23 cellular contexts compared by ENCODE assay signal in genomic region chr18:23737578-23737977, GRCh38.
"Had no signal": no experiment of that assay in that cellular context is flagged by ENCODE, and none has a peak within 500 bp of the region (broad histone marks: within the 10 kb centered on the region; RNA-seq: fewer than 3 reads in every experiment).

No MANE protein-coding gene starts in this region.

- ATAC-seq: body of pancreas had no signal

- H3K27ac Mint-ChIP-seq: activated naive CD4-positive, alpha-beta T cell treated with anti-CD3 and anti-CD28 coated beads, Interleukin-2, amount 10 ng/mL, durations not matched to agents 7 days and 5 days; activated T-cell treated with anti-CD3 and anti-CD28 coated beads, Interleukin-2, amount 50 U/mL, for 24 hours; memory B cell; nephron progenitor cell; progenitor cell of endocrine pancreas had no signal

- H3K9me3 ChIP-seq: body of pancreas, esophagus squamous epithelium, left ventricle myocardium inferior, right atrium auricular region, transverse colon had no signal

- H3K27me3 ChIP-seq: body of pancreas, esophagus squamous epithelium, right atrium auricular region, transverse colon had no signal

- H3K4me3 ChIP-seq: body of pancreas, coronary artery, esophagus squamous epithelium, left ventricle myocardium inferior, right atrium auricular region, skin epidermis, transverse colon had no signal

- FAIRE-seq: keratinocyte had no signal

- H3K4me3 Mint-ChIP-seq: activated T-cell treated with anti-CD3 and anti-CD28 coated beads, Interleukin-2, amount 50 U/mL, for 24 hours; central memory CD8-positive, alpha-beta T cell; memory B cell; nephron progenitor cell had no signal

- H3K36me3 ChIP-seq: esophagus squamous epithelium, left ventricle myocardium inferior, right atrium auricular region, transverse colon had no signal

- H3K36me3 Mint-ChIP-seq: activated naive CD4-positive, alpha-beta T cell treated with anti-CD3 and anti-CD28 coated beads, Interleukin-2, amount 10 ng/mL, durations not matched to agents 7 days and 5 days; memory B cell had no signal

- H3K27ac ChIP-seq: body of pancreas, coronary artery, esophagus squamous epithelium, left ventricle myocardium inferior, right atrium auricular region, skin epidermis, transverse colon had no signal

- DNase-seq: activated CD4-positive, alpha-beta T cell treated with anti-CD3 and anti-CD28 coated beads, Interleukin-2, amount 50 U/mL, for 4 hours; activated CD4-positive, CD25-positive, alpha-beta regulatory T cell; activated naive CD4-positive, alpha-beta T cell treated with anti-CD3 and anti-CD28 coated beads, Interleukin-2, amount 10 ng/mL, durations not matched to agents 7 days and 5 days; activated T-cell treated with anti-CD3 and anti-CD28 coated beads, Interleukin-2, amount 50 U/mL, for 24 hours; amniotic stem cell; body of pancreas; esophagus squamous epithelium; hippocampal formation; left ventricle myocardium inferior; nephron progenitor cell; occipital lobe; stimulated activated CD4-positive, alpha-beta T cell treated with anti-CD3 and anti-CD28 coated beads, Interleukin-4, amount 100 ng/mL, for 4 hours; stimulated activated CD8-positive, alpha-beta memory T cell treated with anti-CD3 and anti-CD28 coated beads, Interleukin-4, amount 100 ng/mL, for 48 hours; stimulated activated naive CD4-positive, alpha-beta T cell treated with Interleukin-2 at 50 U/mL for 16 hours; substantia nigra; transverse colon had no signal

- H3K9me3 Mint-ChIP-seq: activated naive CD4-positive, alpha-beta T cell treated with anti-CD3 and anti-CD28 coated beads, Interleukin-2, amount 10 ng/mL, durations not matched to agents 7 days and 5 days; activated T-cell treated with anti-CD3 and anti-CD28 coated beads, Interleukin-2, amount 50 U/mL, for 24 hours; central memory CD8-positive, alpha-beta T cell; memory B cell; nephron progenitor cell had no signal
